ENCODE assay signal across 18 cellular contexts in the genomic region with DNA sequence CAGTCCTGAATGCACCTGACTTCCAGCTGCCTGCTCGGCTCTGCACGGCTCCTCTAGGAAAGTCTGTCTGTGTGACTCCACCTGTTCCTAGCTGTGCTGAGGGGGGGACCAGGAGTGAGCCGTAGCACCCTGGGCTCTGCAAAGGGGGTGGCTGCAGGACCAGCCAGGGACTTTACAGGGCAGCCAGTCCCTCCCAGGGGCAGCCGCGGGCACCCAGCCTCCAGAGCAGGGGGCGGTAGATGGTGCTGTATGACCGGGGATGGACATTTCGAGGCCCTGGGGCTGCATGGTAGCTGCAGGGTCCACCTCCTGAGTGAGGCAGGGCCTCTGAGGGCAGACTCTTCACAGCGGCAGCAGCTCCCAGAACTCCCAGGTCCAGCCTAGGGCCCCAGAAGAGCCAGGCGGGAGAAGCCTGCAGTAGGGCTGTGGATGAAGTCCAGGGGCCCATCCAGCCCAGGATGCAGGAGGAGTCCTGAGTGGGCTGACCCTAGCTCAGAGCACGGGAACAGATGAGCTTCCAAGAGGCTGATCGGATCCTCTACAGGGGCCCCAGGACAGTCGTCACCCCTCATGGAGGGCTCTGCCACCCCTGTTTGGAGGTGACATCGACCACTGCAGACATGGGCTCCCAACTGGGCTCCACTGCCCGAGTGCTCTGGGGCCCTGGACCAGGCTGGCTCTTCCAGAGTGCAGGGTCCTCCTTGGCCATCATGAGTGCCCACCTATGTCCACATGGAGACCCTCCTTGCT.
DNase-seq lines count a peak whose midpoint lies in the region; ATAC-seq, FAIRE-seq and TF ChIP-seq lines count a peak whose summit lies in the region.
"Had no signal": no experiment of that assay in that cellular context is flagged by ENCODE, and none has a peak within 500 bp of the region (broad histone marks: within the 10 kb centered on the region; RNA-seq: fewer than 3 reads in every experiment).

No MANE protein-coding gene starts in this region.

- H3K79me2 ChIP-seq in HepG2 (ENCODE audit: insufficient read depth, low read length), result no peaks in the 10 kb centered on the region

- ATAC-seq in left cardiac atrium, result no peak
- ATAC-seq in HepG2, result peak; percentile 71

- TF ChIP-seq CTCF in right atrium auricular region (IDR thresholded peaks at IDR 0.05), result no peak
- TF ChIP-seq CTCF in HepG2 (CRISPR knock-in tag; IDR thresholded peaks at IDR 0.05), result peak; percentile 73
- no peak for TF ChIP-seq CTCF in sigmoid colon (IDR thresholded peaks at IDR 0.05)

- H3K4me2 ChIP-seq in HepG2 (ENCODE audit: low read depth, low read length), result no peak overlapping the region

- no peak for TF ChIP-seq RAD21 in HepG2 (CRISPR knock-in tag; IDR thresholded peaks at IDR 0.05)

- H3K4me1 ChIP-seq in right atrium auricular region, result peaks cover 0 to 15% of the 10 kb centered on the region in 2 donors
- no peaks in the 10 kb centered on the region for H3K4me1 ChIP-seq in HepG2 (ENCODE audit: insufficient read depth, low read length)
- peaks cover 0 to 15% (median 11%) of the 10 kb centered on the region in 4 donors for H3K4me1 ChIP-seq in sigmoid colon
- H3K4me1 ChIP-seq: HAP-1 had no signal

- H3K36me3 ChIP-seq in right atrium auricular region (no peaks in the 10 kb centered on the region), HepG2 (replicated peaks in 1 of 2; ENCODE audit: control insufficient read depth in 1 of 2, insufficient read depth in 2 of 2, low read length in 2 of 2) (no peaks in the 10 kb centered on the region), sigmoid colon (no peaks in the 10 kb centered on the region)
- H3K36me3 ChIP-seq: HAP-1 had no signal

- POLR2A ChIA-PET in HepG2 (lab: Yijun Ruan, JAX), result no interaction called here

- TF ChIP-seq POLR2A in HepG2 (IDR thresholded peaks at IDR 0.05; ENCODE audit: insufficient read depth in 1 of 2, low read depth in 2 of 2, low read length in 2 of 2), result no peak
- TF ChIP-seq POLR2A in sigmoid colon (IDR thresholded peaks at IDR 0.05), result no peak
- TF ChIP-seq POLR2A in H54 (IDR thresholded peaks at IDR 0.05; ENCODE audit: low read depth, low read length), result no peak

- no peak for TF ChIP-seq EP300 in HepG2 (IDR thresholded peaks at IDR 0.05; ENCODE audit: low read depth in 2 of 2, low read length in 2 of 2)
- no peak for TF ChIP-seq EP300 in HepG2 (CRISPR knock-in tag; IDR thresholded peaks at IDR 0.05; ENCODE audit: borderline replicate concordance)
- TF ChIP-seq EP300 in sigmoid colon (IDR thresholded peaks at IDR 0.05), result no peak

- H4K20me1 ChIP-seq in HepG2 (ENCODE audit: insufficient read depth, low read length), result no peaks in the 10 kb centered on the region

- H3K27ac ChIP-seq in right atrium auricular region (no peak overlapping the region), HepG2 (ENCODE audit: extremely low read length, insufficient read depth, low read length) (no peak overlapping the region), sigmoid colon (no peak overlapping the region)

- H3K9ac ChIP-seq in HepG2 (ENCODE audit: insufficient read depth, low read depth, low read length), result no peak overlapping the region

- H3K27me3 ChIP-seq in right atrium auricular region (no peaks in the 10 kb centered on the region), HepG2 (ENCODE audit: control insufficient read depth in 1 of 2, insufficient read depth in 2 of 2, low read length in 2 of 2) (peaks cover 3 to 14% of the 10 kb centered on the region in 2 experiments; a peak in 3 of 5 replicates), sigmoid colon (no peaks in the 10 kb centered on the region)

- no peak overlapping the region for H3K4me3 ChIP-seq in right atrium auricular region
- H3K4me3 ChIP-seq in HepG2 (replicated peaks in 1 of 3; ENCODE audit: insufficient read depth in 1 of 3, low read depth in 2 of 3, low read length in 3 of 3), result no peak overlapping the region
- no peak overlapping the region for H3K4me3 ChIP-seq in sigmoid colon
- H3K4me3 ChIP-seq: HAP-1 had no signal

- FAIRE-seq in HepG2 (lab: Jason Lieb, UNC) (no peak), H54 (lab: Jason Lieb, UNC) (no peak)
- FAIRE-seq: G401.6, GM12891 had no signal

- DNase-seq in left cardiac atrium, result peak; percentile 5
- no peak for DNase-seq in right atrium auricular region (ENCODE audit: low spot score)
- DNase-seq in cerebellum (ENCODE audit: low spot score), result peak; percentile 8
- no peak for DNase-seq in HepG2 (ENCODE audit: low spot score)
- DNase-seq in sigmoid colon, result peak; percentile 49
- DNase-seq in anterior cingulate cortex (lab: John Stamatoyannopoulos, UW), result no peak
- no peak for DNase-seq in Kasumi-1 (lab: John Stamatoyannopoulos, UW)
- DNase-seq in H54 (ENCODE audit: insufficient read length, low spot score), result no peak
- DNase-seq: ACHN, DMS79 treated with DMSO at 0.1 percent for 48 hours, NCI-H1092, NCI-H1694, NCI-H2107, NCI-H69, SHP77 had no signal

- H3K9me3 ChIP-seq in right atrium auricular region (no peaks in the 10 kb centered on the region), HepG2 (ENCODE audit: low read length) (no peaks in the 10 kb centered on the region; the same call in none of the 2 replicates), sigmoid colon (peaks cover 0 to 10% (median 0%) of the 10 kb centered on the region in 4 donors)
- H3K9me3 ChIP-seq: HAP-1 had no signal

- 0% methylated on average over 2 of the region's 15 CpGs for WGBS in HepG2 (ENCODE audit: low lambda C conversion rate)
- 72 to 86% methylated on average over 15 of the region's 15 CpGs for WGBS in sigmoid colon, 2 donors

- CTCF ChIA-PET in HepG2 (lab: Yijun Ruan, JAX; ENCODE audit: low intra/inter-chr PET ratio, low total read pairs), result interaction anchor here (1.1 to 1.2 kb wide), 2 partner anchors 109 to 328 kb away, joined by 3 to 4 read pairs; no protein-coding TSS in a partner anchor

- BruUV-seq in HepG2 (replicated peaks; lab: Mats Ljungman, UMichigan), result no TSS peak

- intact Hi-C loops in left cardiac atrium (cut with DNase I), result loop anchor here in 1 of 2 donors (2.0 kb wide), 1 partner anchor 329 kb away; no protein-coding TSS in a partner anchor
- intact Hi-C loops in HepG2 (cut with micrococcal nuclease; ENCODE audit: unreplicated experiment), result loop anchor here (10.0 kb wide), 1 partner anchor 99 kb away; no protein-coding TSS in a partner anchor
- intact Hi-C loops in sigmoid colon (cut with DNase I), result loop anchor here (2.0 kb wide), 1 partner anchor 177 kb away; no protein-coding TSS in a partner anchor

- in situ Hi-C loops in HepG2 (cut with HindIII; ENCODE audit: extremely low pct_ligation_motif_present, low pct_unique_long_range_greater_than_20kb), result loop anchor here (5.0 kb wide), 2 partner anchors 97 to 332 kb away; no protein-coding TSS in a partner anchor

- H2AFZ ChIP-seq in HepG2 (ENCODE audit: low read length), result no peak overlapping the region

TF ChIP-seq in HepG2, 621 proteins besides CTCF, POLR2A, EP300 and RAD21:
- TF ChIP-seq ZNF333 (CRISPR knock-in tag; IDR thresholded peaks at IDR 0.05; ENCODE audit: borderline replicate concordance) (0 out of 2 replicates have a peak, but pooled peaks have one; percentile 35), STAG1 (CRISPR knock-in tag; IDR thresholded peaks at IDR 0.05) (peak; percentile 70)
- TF ChIP-seq, protein P1, sequence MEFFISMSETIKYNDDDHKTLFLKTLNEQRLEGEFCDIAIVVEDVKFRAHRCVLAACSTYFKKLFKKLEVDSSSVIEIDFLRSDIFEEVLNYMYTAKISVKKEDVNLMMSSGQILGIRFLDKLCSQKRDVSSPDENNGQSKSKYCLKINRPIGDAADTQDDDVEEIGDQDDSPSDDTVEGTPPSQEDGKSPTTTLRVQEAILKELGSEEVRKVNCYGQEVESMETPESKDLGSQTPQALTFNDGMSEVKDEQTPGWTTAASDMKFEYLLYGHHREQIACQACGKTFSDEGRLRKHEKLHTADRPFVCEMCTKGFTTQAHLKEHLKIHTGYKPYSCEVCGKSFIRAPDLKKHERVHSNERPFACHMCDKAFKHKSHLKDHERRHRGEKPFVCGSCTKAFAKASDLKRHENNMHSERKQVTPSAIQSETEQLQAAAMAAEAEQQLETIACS (CRISPR knock-in tag; IDR thresholded peaks at IDR 0.05), result no peak
TF ChIP-seq in HepG2: peak in this region for 2.

Comparison
In these comparisons a context has a peak if more than half of its experiments do, and no peak if none do; other contexts are left out.
1. DNase-seq: peak in left cardiac atrium (single experiment), cerebellum (single experiment) and sigmoid colon (single experiment); none in right atrium auricular region (single experiment), HepG2 (single experiment), anterior cingulate cortex (0 of 58), Kasumi-1 (0 of 2) and H54 (single experiment).